Comparison of ENCODE assay signal across 8 cellular contexts in genomic region chr1:43348343-43348808, GRCh38.
A peak's percentile ranks its signal among the peaks of the same experiment; 100 is the strongest.
DNase-seq lines count a peak whose midpoint lies in the region; ATAC-seq and TF ChIP-seq lines count a peak whose summit lies in the region.

No MANE protein-coding gene starts in this region.

- no peak for DNase-seq in AG04449 (ENCODE audit: low read depth, low spot score)
- DNase-seq in LNCaP clone FGC (ENCODE audit: low read depth), result no peak
- no peak for DNase-seq in adipocyte (ENCODE audit: low read depth)
- no peak for DNase-seq in amniotic stem cell (lab: John Stamatoyannopoulos, UW)

- CTCF ChIA-PET in AG04449 (lab: Yijun Ruan, JAX), result interaction anchor here (1.5 kb wide), 1 partner anchor 10 kb away, joined by 7 read pairs; the partner anchor contains the start of gene CDC20

- no peak for TF ChIP-seq CTCF in AG04449 (IDR thresholded peaks at IDR 0.05; ENCODE audit: insufficient read depth, low read length, missing control alignments)
- no peak for TF ChIP-seq CTCF in LNCaP clone FGC (IDR thresholded peaks at IDR 0.05; ENCODE audit: control insufficient read depth, extremely low read depth, insufficient read depth)

- H3K27ac ChIP-seq in stomach smooth muscle (ENCODE audit: low read length), result peak overlapping the region; percentile 82

- ATAC-seq in HG02798 (IDR thresholded peaks at IDR 0.05; ENCODE audit: poor library complexity, unreplicated experiment), result no peak
- ATAC-seq in activated CD4-positive, CD25-positive, alpha-beta regulatory T cell treated with anti-CD3 and anti-CD28 coated beads, Interleukin-2, amount 50 U/mL, for 24 hours, result no peak

- H3K4me1 ChIP-seq in adipocyte (ENCODE audit: control insufficient read depth, insufficient read depth, low read length) (peaks cover 33% of the 10 kb centered on the region), stomach smooth muscle (ENCODE audit: control insufficient read depth, insufficient read depth, low read length) (peaks cover 20% of the 10 kb centered on the region)

- H3K36me3 ChIP-seq in adipocyte (ENCODE audit: control insufficient read depth, insufficient read depth, low read length, severe bottlenecking) (no peaks in the 10 kb centered on the region), stomach smooth muscle (ENCODE audit: control insufficient read depth in 2 of 2, insufficient read depth in 2 of 2, low read length in 2 of 2) (no peaks in the 10 kb centered on the region)

- H3K9ac ChIP-seq in adipocyte (ENCODE audit: low read length), result peak overlapping the region; percentile 77
- H3K9ac ChIP-seq in stomach smooth muscle (ENCODE audit: low read length in 2 of 2), result peak overlapping the region; percentile 76 to 86

- H3K4me3 ChIP-seq in AG04449 (ENCODE audit: low read depth, low read length) (peak overlapping the region; percentile 54), LNCaP clone FGC (ENCODE audit: low read depth, low read length) (peak overlapping the region; percentile 59), adipocyte (ENCODE audit: low read length) (peak overlapping the region; percentile 75), iPS-18c (ENCODE audit: insufficient read depth, low read depth, low read length) (peak overlapping the region; percentile 73), stomach smooth muscle (ENCODE audit: low read length in 2 of 2) (peak overlapping the region; percentile 73 to 79)

- H3K9me3 ChIP-seq in adipocyte (ENCODE audit: control insufficient read depth, low read length) (no peaks in the 10 kb centered on the region), iPS-18c (ENCODE audit: control insufficient read depth, insufficient read depth, low read length) (peaks cover 2% of the 10 kb centered on the region), stomach smooth muscle (ENCODE audit: control insufficient read depth in 2 of 2, low read length in 2 of 2) (no peaks in the 10 kb centered on the region)

- no peaks in the 10 kb centered on the region for H3K27me3 ChIP-seq in adipocyte (replicated peaks; ENCODE audit: control insufficient read depth, insufficient read depth, low read length)
- H3K27me3 ChIP-seq in stomach smooth muscle (ENCODE audit: control insufficient read depth in 1 of 2, insufficient read depth in 2 of 2, low read length in 2 of 2), result no peaks in the 10 kb centered on the region

- POLR2A ChIA-PET in AG04449 (lab: Yijun Ruan, JAX), result no interaction called here
